ENCODE assay signal across 22 cellular contexts in genomic region chr20:16501236-16501635, GRCh38.
"Had no signal": no experiment of that assay in that cellular context is flagged by ENCODE, and none has a peak within 500 bp of the region (broad histone marks: within the 10 kb centered on the region; RNA-seq: fewer than 3 reads in every experiment).

No MANE protein-coding gene starts in this region.

- H3K4me3 Mint-ChIP-seq: activated CD8-positive, alpha-beta T cell treated with anti-CD3 and anti-CD28 coated beads, Interleukin-2, amount 10 ng/mL, durations not matched to agents 7 days and 5 days; activated naive CD8-positive, alpha-beta T cell treated with anti-CD3 and anti-CD28 coated beads for 36 hours; endodermal cell; memory B cell; natural killer cell treated with Interleukin-12 subunit alpha and Interleukin-12 subunit beta and Interleukin-15 and Interleukin-18, amount 100 ng/mL, for 72 hours; stimulated activated memory B cell treated with anti-CD40 and anti-IgM and Interleukin-4, amounts not matched to agents 10 μg/mL and 1 μg/mL and 100 μg/mL, for 72 hours; T-helper 17 cell had no signal

- H3K4me1 Mint-ChIP-seq: activated naive CD8-positive, alpha-beta T cell treated with anti-CD3 and anti-CD28 coated beads for 36 hours had no signal

- H3K27ac Mint-ChIP-seq: activated CD8-positive, alpha-beta T cell treated with anti-CD3 and anti-CD28 coated beads, Interleukin-2, amount 10 ng/mL, durations not matched to agents 7 days and 5 days; activated naive CD8-positive, alpha-beta T cell treated with anti-CD3 and anti-CD28 coated beads for 36 hours; endodermal cell; memory B cell; natural killer cell treated with Interleukin-12 subunit alpha and Interleukin-12 subunit beta and Interleukin-15 and Interleukin-18, amount 100 ng/mL, for 72 hours; progenitor cell of endocrine pancreas; stimulated activated memory B cell treated with anti-CD40 and anti-IgM and Interleukin-4, amounts not matched to agents 10 μg/mL and 1 μg/mL and 100 μg/mL, for 72 hours; T-helper 17 cell had no signal

- H3K9me3 Mint-ChIP-seq: activated naive CD8-positive, alpha-beta T cell treated with anti-CD3 and anti-CD28 coated beads for 36 hours; endodermal cell; memory B cell; natural killer cell treated with Interleukin-12 subunit alpha and Interleukin-12 subunit beta and Interleukin-15 and Interleukin-18, amount 100 ng/mL, for 72 hours; stimulated activated memory B cell treated with anti-CD40 and anti-IgM and Interleukin-4, amounts not matched to agents 10 μg/mL and 1 μg/mL and 100 μg/mL, for 72 hours had no signal

- H3K4me3 ChIP-seq: esophagus squamous epithelium, sigmoid colon, smooth muscle cell, upper lobe of right lung had no signal

- DNase-seq: activated CD4-positive, alpha-beta T cell treated with anti-CD3 and anti-CD28 coated beads, Interleukin-2, amount 50 U/mL, for 1 hour; activated CD8-positive, alpha-beta T cell treated with anti-CD3 and anti-CD28 coated beads, Interleukin-2, amount 10 ng/mL, durations not matched to agents 7 days and 5 days; activated naive CD8-positive, alpha-beta T cell treated with anti-CD3 and anti-CD28 coated beads for 36 hours; amniotic stem cell; cerebellar nuclear complex; cortex of kidney; endodermal cell; esophagus squamous epithelium; foreskin melanocyte; head of caudate nucleus; left cardiac atrium; retina; sigmoid colon; stimulated activated CD4-positive, alpha-beta T cell treated with anti-CD3 and anti-CD28 coated beads, Interleukin-15, amount 100 ng/mL, for 24 hours; SW 1271; T-helper 17 cell; upper lobe of right lung had no signal

- H3K27me3 Mint-ChIP-seq: activated naive CD8-positive, alpha-beta T cell treated with anti-CD3 and anti-CD28 coated beads for 36 hours; memory B cell; natural killer cell treated with Interleukin-12 subunit alpha and Interleukin-12 subunit beta and Interleukin-15 and Interleukin-18, amount 100 ng/mL, for 72 hours; progenitor cell of endocrine pancreas; stimulated activated memory B cell treated with anti-CD40 and anti-IgM and Interleukin-4, amounts not matched to agents 10 μg/mL and 1 μg/mL and 100 μg/mL, for 72 hours; T-helper 17 cell had no signal
